16 cellular contexts compared by ENCODE assay signal in genomic region chr1:204025917-204026709, GRCh38. TPM values are rescaled to one million over a fixed set of nuclear protein-coding genes. Genes with fewer than 3 reads are reported as not detected.
A peak's percentile ranks its signal among the peaks of the same experiment; 100 is the strongest.
DNase-seq lines count a peak whose midpoint lies in the region; ATAC-seq and TF ChIP-seq lines count a peak whose summit lies in the region.
"Had no signal": no experiment of that assay in that cellular context is flagged by ENCODE, and none has a peak within 500 bp of the region (broad histone marks: within the 10 kb centered on the region; RNA-seq: fewer than 3 reads in every experiment).

No MANE protein-coding gene starts in this region.

- no peak for ATAC-seq in HG03108 (IDR thresholded peaks at IDR 0.05; ENCODE audit: unreplicated experiment)
- ATAC-seq: Right ventricle myocardium inferior had no signal

- BruUV-seq in OCI-LY7 (replicated peaks; lab: Mats Ljungman, UMichigan) = no TSS peak

- no peaks in the 10 kb centered on the region for H3K23me2 ChIP-seq in H9 (ENCODE audit: insufficient read length, low read depth, low read length, poor library complexity, severe bottlenecking)

- no peak overlapping the region for H2BK20ac ChIP-seq in H9 (ENCODE audit: low read depth, low read length, poor library complexity, severe bottlenecking)

- H3K36me3 Mint-ChIP-seq in H9 (ENCODE audit: insufficient read depth in 1 of 3, low read depth in 3 of 3) = no peaks in the 10 kb centered on the region

- no peaks in the 10 kb centered on the region for H3K9me2 ChIP-seq in OCI-LY7 (ENCODE audit: insufficient read depth, low read length)

- H4K20me1 ChIP-seq in H9 (ENCODE audit: control insufficient read depth, insufficient read depth, insufficient read length) (no peaks in the 10 kb centered on the region), OCI-LY7 (ENCODE audit: insufficient read depth, low read length) (no peaks in the 10 kb centered on the region)

- DNase-seq in H9 (no peak), WERI-Rb-1 (peak; percentile 47), mesendoderm (peak; percentile 31), trophoblast cell (no peak), OCI-LY7 (ENCODE audit: low spot score) (no peak)
- DNase-seq in stimulated activated CD4-positive, alpha-beta T cell treated with anti-CD3 and anti-CD28 coated beads, Interleukin-4, amount 100 ng/mL, for 4 hours = no peak
- DNase-seq: DMS 273 treated with DMSO at 0.1 percent for 48 hours, GF-D8, NCI-H1417, NCI-H2029, NCI-H510A, NCI-H774, Peyer's patch had no signal

- TF ChIP-seq CTCF in H9 (conservative IDR thresholded peaks at IDR 0.05) = no peak
- no peak for TF ChIP-seq CTCF in WERI-Rb-1 (IDR thresholded peaks at IDR 0.05; ENCODE audit: low read depth, low read length)
- TF ChIP-seq CTCF in OCI-LY7 (conservative IDR thresholded peaks at IDR 0.05; ENCODE audit: low read length) = no peak

- no peak overlapping the region for H2BK15ac ChIP-seq in H9 (ENCODE audit: low read depth, low read length)
- H2BK15ac ChIP-seq in mesendoderm (replicated peaks; ENCODE audit: low read depth) = no peak overlapping the region

- intact Hi-C loops in OCI-LY7 (cut with micrococcal nuclease; ENCODE audit: unreplicated experiment) = no loop called here

- H3K4me1 Mint-ChIP-seq in H9 = peaks cover 29 to 33% of the 10 kb centered on the region in 2 experiments

- H3K79me2 ChIP-seq in H9 (ENCODE audit: insufficient read depth, low read length) = no peaks in the 10 kb centered on the region
- no peaks in the 10 kb centered on the region for H3K79me2 ChIP-seq in mesendoderm (ENCODE audit: control insufficient read depth, insufficient read depth, low read length)
- H3K79me2 ChIP-seq in trophoblast cell (ENCODE audit: control insufficient read depth, insufficient read depth, low read length, poor library complexity) = no peaks in the 10 kb centered on the region
- H3K79me2 ChIP-seq in OCI-LY7 (ENCODE audit: insufficient read depth, low read depth, low read length) = no peaks in the 10 kb centered on the region

- peak overlapping the region; percentile 18; the same call in 1 of the 2 replicates for H3K14ac ChIP-seq in H9 (ENCODE audit: insufficient read depth, low read length)
- H3K14ac ChIP-seq in trophoblast cell (ENCODE audit: low read length) = no peak overlapping the region

- H2BK120ac ChIP-seq in H9 (ENCODE audit: low read depth, low read length, poor library complexity, severe bottlenecking) = no peak overlapping the region
- H2BK120ac ChIP-seq in mesendoderm (ENCODE audit: low read depth, low read length) = no peak overlapping the region
- H2BK120ac ChIP-seq in trophoblast cell (ENCODE audit: insufficient read depth, low read length, poor library complexity) = no peak overlapping the region

- H3K27me3 ChIP-seq in H9 (ENCODE audit: insufficient read depth, low read length) (no peaks in the 10 kb centered on the region), WERI-Rb-1 (ENCODE audit: insufficient read depth, low read depth, severe bottlenecking) (no peaks in the 10 kb centered on the region), mesendoderm (ENCODE audit: insufficient read depth, low read length, poor library complexity) (no peaks in the 10 kb centered on the region), trophoblast cell (ENCODE audit: insufficient read depth, low read length) (no peaks in the 10 kb centered on the region)
- H3K27me3 ChIP-seq: Peyer's patch had no signal

- H3K18ac ChIP-seq in H9 (ENCODE audit: insufficient read length, low read depth, low read length) (peak overlapping the region; percentile 22), mesendoderm (ENCODE audit: low read length) (peak overlapping the region; percentile 33), trophoblast cell (ENCODE audit: low read length) (no peak overlapping the region)

- no peak overlapping the region for H4K91ac ChIP-seq in H9 (ENCODE audit: insufficient read length, low read depth, low read length)
- H4K91ac ChIP-seq in trophoblast cell (ENCODE audit: low read depth, low read length) = no peak overlapping the region

- H2BK12ac ChIP-seq in H9 (ENCODE audit: insufficient read length, low read depth, low read length) (no peak overlapping the region), trophoblast cell (ENCODE audit: low read length) (no peak overlapping the region)

- H3T11ph ChIP-seq in H9 (ENCODE audit: low read length) = no peak overlapping the region

- POLR2A ChIA-PET in OCI-LY7 (lab: Charles Lee) = interaction anchor here (0.6 kb wide), 1 partner anchor 71 kb away, joined by 4 read pairs; no protein-coding TSS in a partner anchor

- H3K9ac ChIP-seq in H9 (ENCODE audit: extremely low read depth, insufficient read length, low read length) (no peak overlapping the region), mesendoderm (ENCODE audit: low read length) (peak overlapping the region; percentile 20), trophoblast cell (ENCODE audit: low read length) (peak overlapping the region; percentile 59)

- CTCF ChIA-PET in OCI-LY7 (lab: Charles Lee; ENCODE audit: unreplicated experiment) = no interaction called here

- H3K9me3 ChIP-seq in H9 (ENCODE audit: control insufficient read depth, low read depth, low read length) = no peaks in the 10 kb centered on the region
- H3K9me3 ChIP-seq in WERI-Rb-1 (ENCODE audit: severe bottlenecking) = peaks cover 3% of the 10 kb centered on the region
- no peaks in the 10 kb centered on the region for H3K9me3 ChIP-seq in trophoblast cell (ENCODE audit: insufficient read depth, low read depth, low read length)
- no peaks in the 10 kb centered on the region for H3K9me3 ChIP-seq in OCI-LY7 (ENCODE audit: low read length)
- H3K9me3 ChIP-seq: Peyer's patch had no signal

- H3K27me3 Mint-ChIP-seq in H9 (ENCODE audit: low read depth) = peaks cover 22% of the 10 kb centered on the region

- no peak overlapping the region for H3K4me2 ChIP-seq in H9 (ENCODE audit: insufficient read depth, insufficient read length, low read length)
- H3K4me2 ChIP-seq in mesendoderm (ENCODE audit: low read length) = no peak overlapping the region
- no peak overlapping the region for H3K4me2 ChIP-seq in trophoblast cell (ENCODE audit: low read length)
- H3K4me2 ChIP-seq in OCI-LY7 (ENCODE audit: low read length) = no peak overlapping the region

- H3K4me3 Mint-ChIP-seq in H9 = no peak overlapping the region

- no peaks in the 10 kb centered on the region for H3K36me3 ChIP-seq in WERI-Rb-1
- no peaks in the 10 kb centered on the region for H3K36me3 ChIP-seq in mesendoderm (ENCODE audit: control insufficient read depth, insufficient read depth, low read length)
- H3K36me3 ChIP-seq in trophoblast cell (ENCODE audit: control insufficient read depth in 1 of 2, insufficient read depth in 2 of 2, low read length in 2 of 2) = no peaks in the 10 kb centered on the region
- no peaks in the 10 kb centered on the region for H3K36me3 ChIP-seq in OCI-LY7 (ENCODE audit: insufficient read depth, low read length)
- H3K36me3 ChIP-seq: Peyer's patch had no signal

- no peak overlapping the region for H2BK5ac ChIP-seq in H9 (ENCODE audit: insufficient read length, low read length)
- H2BK5ac ChIP-seq in mesendoderm (ENCODE audit: low read length) = peak overlapping the region; percentile 12
- no peak overlapping the region for H2BK5ac ChIP-seq in trophoblast cell (ENCODE audit: low read depth, low read length, poor library complexity)

- H3K27ac ChIP-seq in H9 (ENCODE audit: insufficient read length, low read depth, low read length) = no peak overlapping the region
- no peak overlapping the region for H3K27ac ChIP-seq in WERI-Rb-1
- no peak overlapping the region for H3K27ac ChIP-seq in mesendoderm (ENCODE audit: low read depth, low read length)
- no peak overlapping the region for H3K27ac ChIP-seq in trophoblast cell (ENCODE audit: low read depth, low read length)
- H3K27ac ChIP-seq in OCI-LY7 (ENCODE audit: low read depth, low read length, poor library complexity, severe bottlenecking) = no peak overlapping the region
- H3K27ac ChIP-seq: C4-2B, Peyer's patch had no signal

- no CpG with 5 or more reads among the region's 17 CpGs for whole genome bisulfite sequencing in H9 (ENCODE audit: extremely low coverage, insufficient read length, low lambda C conversion rate)
- no CpG with 5 or more reads among the region's 17 CpGs for WGBS in mesendoderm (ENCODE audit: extremely low coverage, insufficient coverage, low lambda C conversion rate)
- no CpG with 5 or more reads among the region's 17 CpGs for WGBS in trophoblast cell (ENCODE audit: extremely low coverage, insufficient coverage, insufficient read length)

- H4K12ac ChIP-seq in trophoblast cell (ENCODE audit: low read depth, low read length) = no peak overlapping the region

- H2AK5ac ChIP-seq in H9 (ENCODE audit: insufficient read length, low read length) (no peak overlapping the region), mesendoderm (ENCODE audit: low read length) (no peak overlapping the region), trophoblast cell (ENCODE audit: low read length) (no peak overlapping the region)

- peak overlapping the region in 2 of 3 experiments; percentile 9 to 49; a peak in 3 of 7 replicates for H3K27ac Mint-ChIP-seq in H9

- H3K56ac ChIP-seq in H9 (ENCODE audit: insufficient read length, low read depth, low read length) (no peak overlapping the region), mesendoderm (ENCODE audit: low read length) (peak overlapping the region; percentile 56)

- H2AFZ ChIP-seq in H9 (ENCODE audit: low read length) (peak overlapping the region; percentile 2), trophoblast cell (ENCODE audit: insufficient read depth, low read length, poor library complexity) (no peak overlapping the region), OCI-LY7 (ENCODE audit: low read length) (no peak overlapping the region)

- H3K23ac ChIP-seq in H9 (ENCODE audit: insufficient read length, low read depth, low read length) (no peak overlapping the region), mesendoderm (ENCODE audit: low read length) (peak overlapping the region; percentile 11), trophoblast cell (ENCODE audit: low read length) (no peak overlapping the region)

- no peaks in the 10 kb centered on the region for H3K79me1 ChIP-seq in H9 (ENCODE audit: insufficient read depth, low read depth, low read length, poor library complexity, severe bottlenecking)
- no peaks in the 10 kb centered on the region for H3K79me1 ChIP-seq in mesendoderm (ENCODE audit: low read length)
- H3K79me1 ChIP-seq in trophoblast cell (ENCODE audit: low read length) = no peaks in the 10 kb centered on the region

- no peaks in the 10 kb centered on the region for H3K9me3 Mint-ChIP-seq in H9

- H3K4me3 ChIP-seq in WERI-Rb-1 (ENCODE audit: low read depth, low read length) (no peak overlapping the region), mesendoderm (ENCODE audit: low read length) (no peak overlapping the region), trophoblast cell (ENCODE audit: low read depth, low read length) (peak overlapping the region; percentile 44), OCI-LY7 (ENCODE audit: low read depth, low read length, poor library complexity, severe bottlenecking) (no peak overlapping the region)
- H3K4me3 ChIP-seq: Peyer's patch had no signal

- H3K4me1 ChIP-seq in H9 (ENCODE audit: insufficient read depth, low read length) = no peaks in the 10 kb centered on the region
- peaks cover 5% of the 10 kb centered on the region for H3K4me1 ChIP-seq in mesendoderm (ENCODE audit: control insufficient read depth, low read depth, low read length)
- H3K4me1 ChIP-seq in trophoblast cell (ENCODE audit: control insufficient read depth in 1 of 2, insufficient read depth in 2 of 2, low read length in 2 of 2) = no peaks in the 10 kb centered on the region
- H3K4me1 ChIP-seq in OCI-LY7 (ENCODE audit: insufficient read depth, low read length, poor library complexity, severe bottlenecking) = no peaks in the 10 kb centered on the region
- H3K4me1 ChIP-seq: Peyer's patch had no signal

- H3K4ac ChIP-seq in H9 (ENCODE audit: low read depth, low read length) = no peak overlapping the region
- H3K4ac ChIP-seq in mesendoderm (ENCODE audit: low read depth, low read length) = no peak overlapping the region
- H3K4ac ChIP-seq in trophoblast cell (ENCODE audit: low read depth, low read length) = no peak overlapping the region

- H4K5ac ChIP-seq in H9 (ENCODE audit: insufficient read length, low read depth, low read length) = no peak overlapping the region
- no peak overlapping the region for H4K5ac ChIP-seq in mesendoderm (ENCODE audit: low read length)

- H4K8ac ChIP-seq in H9 (replicated peaks; ENCODE audit: insufficient read length, low read depth, low read length) (no peak overlapping the region), mesendoderm (ENCODE audit: low read depth, low read length) (no peak overlapping the region), trophoblast cell (ENCODE audit: low read depth, low read length) (no peak overlapping the region)

RNA-seq across cellular contexts. Expression of gene SOX13, which starts 46.8 kb away (rescaled TPM):
- total RNA-seq in H9 (2021) = 120 TPM in 2 replicates
- polyA plus RNA-seq in mesendoderm (2013, experiment 1 of 2) = 31.8 TPM
- polyA plus RNA-seq in mesendoderm (2013, experiment 2 of 2) = 31.5 TPM
- polyA plus RNA-seq in trophoblast cell (2013) = 79.8 and 85.3 TPM in 2 replicates
- total RNA-seq in OCI-LY7 (2014; rRNA removed; shearing (Covaris generic)) = not detected in 2 replicates
- 0.27 and 0.53 TPM in 2 replicates for total RNA-seq in OCI-LY7 (2022)

Comparison
In these comparisons a context has a peak if more than half of its experiments do, and no peak if none do; other contexts are left out.
1. DNase-seq: peak in WERI-Rb-1 (single experiment) and mesendoderm (single experiment); none in H9 (single experiment), trophoblast cell (0 of 2), stimulated activated CD4-positive, alpha-beta T cell treated with anti-CD3 and anti-CD28 coated beads, Interleukin-4, amount 100 ng/mL, for 4 hours (0 of 2) and OCI-LY7 (single experiment).
2. RNA of gene SOX13, which starts 46.8 kb away (total RNA-seq): 120 TPM in H9; 0.27 to 0.53 TPM in OCI-LY7; every median in the first group is over 10 times any median in the second.